In genomic region chr12:127052491-127053232, GRCh38 we compare ENCODE assay signal across 16 cellular contexts.
DNase-seq lines count a peak whose midpoint lies in the region; ATAC-seq and TF ChIP-seq lines count a peak whose summit lies in the region.
"Had no signal": no experiment of that assay in that cellular context is flagged by ENCODE, and none has a peak within 500 bp of the region (broad histone marks: within the 10 kb centered on the region; RNA-seq: fewer than 3 reads in every experiment).

No MANE protein-coding gene starts in this region.

- peak; percentile 80 for DNase-seq in EH (ENCODE audit: low read depth)
- DNase-seq in LoVo (ENCODE audit: low spot score) = peak; percentile 83
- peak; percentile 84 for DNase-seq in astrocyte of the spinal cord (ENCODE audit: low read depth, low spot score)
- DNase-seq in pulmonary artery endothelial cell (ENCODE audit: low read depth, low spot score) = peak; percentile 15
- DNase-seq in NCI-H2029 treated with DMSO at 0.1 percent for 48 hours (lab: John Stamatoyannopoulos, UW) = no peak
- DNase-seq in hippocampal formation (lab: John Stamatoyannopoulos, UW) = no peak
- no peak for DNase-seq in G401 (ENCODE audit: low spot score)
- DNase-seq in gastrocnemius medialis = no peak
- DNase-seq: activated gamma-delta T cell treated with Interleukin-2 at 50 U/mL for 16 hours; DMS153; esophagus squamous epithelium; left ventricle myocardium inferior; NCI-H1930; NCI-H748 treated with DMSO at 0.1 percent for 48 hours; stimulated activated naive CD8-positive, alpha-beta T cell treated with anti-CD3 and anti-CD28 coated beads, Interleukin-15, amount 100 ng/mL, for 72 hours had no signal

- intact Hi-C loops in gastrocnemius medialis (cut with DNase I; ENCODE audit: low total_unique reads) = no loop called here

- no peaks in the 10 kb centered on the region for H3K4me1 ChIP-seq in gastrocnemius medialis
- H3K4me1 ChIP-seq: BLaER1 treated with 17β-estradiol and CSF1 and Interleukin-3, amounts not matched to agents 10 nM and 100 nM; left ventricle myocardium inferior had no signal

- H3K9me3 ChIP-seq in gastrocnemius medialis = no peaks in the 10 kb centered on the region
- H3K9me3 ChIP-seq: esophagus squamous epithelium had no signal

- no peak for ATAC-seq in gastrocnemius medialis
- ATAC-seq: stimulated activated naive CD8-positive, alpha-beta T cell treated with anti-CD3 and anti-CD28 coated beads, Interleukin-15, amount 100 ng/mL, for 72 hours had no signal

- no peak overlapping the region for H3K27ac ChIP-seq in gastrocnemius medialis
- H3K27ac ChIP-seq: BLaER1 treated with 17β-estradiol and CSF1 and Interleukin-3, amounts not matched to agents 10 nM and 100 nM; esophagus squamous epithelium; left ventricle myocardium inferior had no signal

- no peak for TF ChIP-seq POLR2A in gastrocnemius medialis (IDR thresholded peaks at IDR 0.05)

- no peaks in the 10 kb centered on the region for H3K36me3 ChIP-seq in gastrocnemius medialis
- H3K36me3 ChIP-seq: BLaER1 treated with 17β-estradiol and CSF1 and Interleukin-3, amounts not matched to agents 10 nM and 100 nM; esophagus squamous epithelium; left ventricle myocardium inferior had no signal

- no peak for TF ChIP-seq CTCF in astrocyte of the spinal cord (IDR thresholded peaks at IDR 0.05; ENCODE audit: low read depth, low read length)
- no peak for TF ChIP-seq CTCF in gastrocnemius medialis (IDR thresholded peaks at IDR 0.05 in 4 of 5, conservative IDR thresholded peaks at IDR 0.05 in 1 of 5)

- H3K4me3 ChIP-seq in astrocyte of the spinal cord (ENCODE audit: low read depth, low read length) (no peak overlapping the region), gastrocnemius medialis (no peak overlapping the region)
- H3K4me3 ChIP-seq: BLaER1 treated with 17β-estradiol and CSF1 and Interleukin-3, amounts not matched to agents 10 nM and 100 nM; esophagus squamous epithelium; left ventricle myocardium inferior had no signal

- no peaks in the 10 kb centered on the region for H3K27me3 ChIP-seq in gastrocnemius medialis
- H3K27me3 ChIP-seq: BLaER1 treated with 17β-estradiol and CSF1 and Interleukin-3, amounts not matched to agents 10 nM and 100 nM; esophagus squamous epithelium had no signal

- in situ Hi-C loops in astrocyte of the spinal cord (cut with HindIII; ENCODE audit: low sequenced_read_pairs) (no loop called here), G401 (cut with HindIII; ENCODE audit: low sequenced_read_pairs) (no loop called here), gastrocnemius medialis (cut with MboI; ENCODE audit: low sequenced_read_pairs in 4 of 4) (no loop called here)

Comparison
In these comparisons a context has a peak if more than half of its experiments do, and no peak if none do; other contexts are left out.
1. DNase-seq: peak in EH (single experiment), LoVo (single experiment), astrocyte of the spinal cord (single experiment) and pulmonary artery endothelial cell (single experiment); none in NCI-H2029 treated with DMSO at 0.1 percent for 48 hours (single experiment), hippocampal formation (0 of 2), G401 (single experiment) and gastrocnemius medialis (0 of 2).